ENCODE assay signal across 22 cellular contexts in genomic region chr18:9049495-9049809, GRCh38.
"Had no signal": no experiment of that assay in that cellular context is flagged by ENCODE, and none has a peak within 500 bp of the region (broad histone marks: within the 10 kb centered on the region; RNA-seq: fewer than 3 reads in every experiment).

No MANE protein-coding gene starts in this region.

- H3K4me3 Mint-ChIP-seq: activated CD8-positive, alpha-beta memory T cell treated with anti-CD3 and anti-CD28 coated beads, Interleukin-2, amount 10 ng/mL, durations not matched to agents 7 days and 5 days; activated naive CD4-positive, alpha-beta T cell treated with anti-CD3 and anti-CD28 coated beads for 36 hours; activated naive CD8-positive, alpha-beta T cell; activated T-cell treated with anti-CD3 and anti-CD28 coated beads, Interleukin-2, amount 50 U/mL, for 4 hours; T-helper 1 cell treated with Interleukin-12 subunit alpha and Interleukin-12 subunit beta and Interleukin-4 antibody, amounts not matched to agents 30 μg/mL and 1 μg/mL, for 36 hours had no signal

- H3K27me3 Mint-ChIP-seq: activated naive CD8-positive, alpha-beta T cell had no signal

- FAIRE-seq: RCC 7860 had no signal

- H3K4me2 ChIP-seq: KMS-11 had no signal

- H3K36me3 ChIP-seq: brain microvascular endothelial cell had no signal

- DNase-seq: activated CD4-positive, alpha-beta T cell treated with anti-CD3 and anti-CD28 coated beads for 48 hours; activated CD4-positive, alpha-beta T cell treated with anti-CD3 and anti-CD28 coated beads, Interleukin-2, amount 50 U/mL, for 4 hours; activated gamma-delta T cell; activated naive CD4-positive, alpha-beta T cell treated with anti-CD3 and anti-CD28 coated beads for 36 hours; activated T-cell treated with anti-CD3 and anti-CD28 coated beads, Interleukin-2, amount 50 U/mL, for 4 hours; brain microvascular endothelial cell; cerebellar nuclear complex; NCI-H1092; NCI-H1417 treated with DMSO at 0.1 percent for 48 hours; NCI-H1694; NCI-H2029; NCI-H2107; NCI-H2171 treated with DMSO at 0.1 percent for 48 hours; NCI-H345; NCI-H524; SHP77 had no signal

- H3K27me3 ChIP-seq: brain microvascular endothelial cell had no signal

- H3K27ac ChIP-seq: brain microvascular endothelial cell, KMS-11 had no signal

- H3K9ac ChIP-seq: KMS-11 had no signal

- ATAC-seq: activated CD8-positive, alpha-beta memory T cell treated with anti-CD3 and anti-CD28 coated beads, Interleukin-2, amount 10 ng/mL, durations not matched to agents 7 days and 5 days had no signal

- H3K27ac Mint-ChIP-seq: activated CD8-positive, alpha-beta memory T cell treated with anti-CD3 and anti-CD28 coated beads, Interleukin-2, amount 10 ng/mL, durations not matched to agents 7 days and 5 days; activated naive CD4-positive, alpha-beta T cell treated with anti-CD3 and anti-CD28 coated beads for 36 hours; activated naive CD8-positive, alpha-beta T cell; activated T-helper 17 cell treated with anti-CD3 and anti-CD28 coated beads, Interleukin-2, amount 50 U/mL, for 72 hours; T-helper 1 cell treated with Interleukin-12 subunit alpha and Interleukin-12 subunit beta and Interleukin-4 antibody, amounts not matched to agents 30 μg/mL and 1 μg/mL, for 36 hours had no signal
